ENCODE assay signal across 1 cellular context in the genomic region with DNA sequence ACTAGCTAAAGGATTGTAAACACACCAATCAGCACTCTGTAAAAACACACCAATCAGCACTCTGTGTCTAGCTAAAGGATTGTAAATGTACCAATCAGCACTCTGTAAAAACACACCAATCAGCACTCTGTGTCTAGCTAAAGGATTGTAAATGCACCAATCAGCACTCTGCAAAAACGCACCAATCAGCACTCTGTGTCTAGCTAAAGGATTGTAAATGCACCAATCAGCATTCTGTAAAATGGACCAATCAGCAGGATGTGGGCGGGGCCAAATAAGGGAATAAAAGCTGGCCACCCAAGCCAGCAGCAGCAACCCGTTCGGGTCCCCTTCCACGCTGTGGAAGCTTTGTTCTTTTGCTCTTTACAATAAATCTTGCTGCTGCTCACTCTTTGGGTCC.
TF ChIP-seq lines count a peak whose summit lies in the region.

No MANE protein-coding gene starts in this region.

TF ChIP-seq in K562, 482 proteins besides CTCF, POLR2A, EP300 and RAD21 (continued from another document):
- TF ChIP-seq, protein P1, sequence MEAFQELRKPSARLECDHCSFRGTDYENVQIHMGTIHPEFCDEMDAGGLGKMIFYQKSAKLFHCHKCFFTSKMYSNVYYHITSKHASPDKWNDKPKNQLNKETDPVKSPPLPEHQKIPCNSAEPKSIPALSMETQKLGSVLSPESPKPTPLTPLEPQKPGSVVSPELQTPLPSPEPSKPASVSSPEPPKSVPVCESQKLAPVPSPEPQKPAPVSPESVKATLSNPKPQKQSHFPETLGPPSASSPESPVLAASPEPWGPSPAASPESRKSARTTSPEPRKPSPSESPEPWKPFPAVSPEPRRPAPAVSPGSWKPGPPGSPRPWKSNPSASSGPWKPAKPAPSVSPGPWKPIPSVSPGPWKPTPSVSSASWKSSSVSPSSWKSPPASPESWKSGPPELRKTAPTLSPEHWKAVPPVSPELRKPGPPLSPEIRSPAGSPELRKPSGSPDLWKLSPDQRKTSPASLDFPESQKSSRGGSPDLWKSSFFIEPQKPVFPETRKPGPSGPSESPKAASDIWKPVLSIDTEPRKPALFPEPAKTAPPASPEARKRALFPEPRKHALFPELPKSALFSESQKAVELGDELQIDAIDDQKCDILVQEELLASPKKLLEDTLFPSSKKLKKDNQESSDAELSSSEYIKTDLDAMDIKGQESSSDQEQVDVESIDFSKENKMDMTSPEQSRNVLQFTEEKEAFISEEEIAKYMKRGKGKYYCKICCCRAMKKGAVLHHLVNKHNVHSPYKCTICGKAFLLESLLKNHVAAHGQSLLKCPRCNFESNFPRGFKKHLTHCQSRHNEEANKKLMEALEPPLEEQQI (IDR thresholded peaks at IDR 0.05) = peak; percentile 96
